In the genomic region with DNA sequence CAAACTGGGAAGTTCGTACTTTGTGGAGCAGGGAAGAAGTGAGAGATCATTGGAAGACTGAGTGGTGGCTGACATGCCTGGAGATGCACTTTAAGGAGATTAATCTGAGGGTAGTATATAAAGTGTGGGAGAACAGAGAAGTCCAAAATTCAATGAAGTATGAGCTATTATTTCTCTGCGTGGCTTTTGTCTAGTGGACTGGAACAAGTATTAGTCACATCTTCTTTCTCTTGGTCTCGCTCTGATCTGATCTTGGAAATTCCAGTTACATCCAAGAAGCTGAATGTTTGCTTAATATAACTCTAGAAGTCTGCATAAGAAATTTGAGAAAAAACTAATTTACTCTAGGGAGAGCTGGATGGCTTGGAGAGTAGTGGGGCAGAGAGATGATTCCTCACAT, we compare ENCODE assay signal across 26 cellular contexts.
DNase-seq lines count a peak whose midpoint lies in the region; ATAC-seq, FAIRE-seq and TF ChIP-seq lines count a peak whose summit lies in the region.
"Had no signal": no experiment of that assay in that cellular context is flagged by ENCODE, and none has a peak within 500 bp of the region (broad histone marks: within the 10 kb centered on the region; RNA-seq: fewer than 3 reads in every experiment).

No MANE protein-coding gene starts in this region.

- POLR2A ChIA-PET in SK-N-SH (lab: Yijun Ruan, JAX) (no interaction called here), H1 (lab: Charles Lee; ENCODE audit: partially characterized antibody) (no interaction called here)

- H3K4me2 ChIP-seq in SK-N-SH: peak overlapping the region; percentile 23; the same call in 1 of the 2 replicates
- no peak overlapping the region for H3K4me2 ChIP-seq in H1 (ENCODE audit: insufficient read depth in 1 of 2, low read depth in 2 of 2, low read length in 2 of 2)
- H3K4me2 ChIP-seq: BLaER1 treated with 17β-estradiol and CSF1 and Interleukin-3, amounts not matched to agents 10 nM and 100 nM; GM23338 had no signal

- H2AFZ ChIP-seq in SK-N-SH (ENCODE audit: low read depth) (peak overlapping the region; percentile 42; the same call in 1 of the 2 replicates), H1 (ENCODE audit: low read length) (no peak overlapping the region)
- H2AFZ ChIP-seq: GM23338 had no signal

- no peak overlapping the region for H4K91ac ChIP-seq in H1 (replicated peaks; ENCODE audit: insufficient read length, low read length)

- H4K20me1 ChIP-seq in SK-N-SH (ENCODE audit: insufficient read depth) (no peaks in the 10 kb centered on the region), H1 (replicated peaks in 1 of 2; ENCODE audit: control insufficient read depth in 1 of 2, insufficient read depth in 2 of 2, low read length in 2 of 2) (no peaks in the 10 kb centered on the region)
- H4K20me1 ChIP-seq: BLaER1 treated with 17β-estradiol and CSF1 and Interleukin-3, amounts not matched to agents 10 nM and 100 nM had no signal

- no peaks in the 10 kb centered on the region for H3K79me1 ChIP-seq in H1 (ENCODE audit: low read depth, low read length)

- H3K4me3 Mint-ChIP-seq in CD14-positive monocyte: no peak overlapping the region
- H3K4me3 Mint-ChIP-seq: B cell; CD4-positive, CD25-positive, alpha-beta regulatory T cell; CD8-positive, alpha-beta memory T cell; GM23338; HFFc6 had no signal

- H4K8ac ChIP-seq in H1 (ENCODE audit: extremely low read depth, insufficient read depth, low read length): no peak overlapping the region

- H3K27ac Mint-ChIP-seq in CD14-positive monocyte: no peak overlapping the region
- H3K27ac Mint-ChIP-seq: B cell; CD4-positive, CD25-positive, alpha-beta regulatory T cell; GM23338; HFFc6 had no signal

- no peak overlapping the region for H2BK5ac ChIP-seq in H1 (ENCODE audit: low read depth, low read length)

- H3K4me3 ChIP-seq in SK-N-SH (ENCODE audit: low read depth in 2 of 2, low read length in 1 of 2) (0 out of 4 replicates have a peak overlapping the region, but pooled peaks of 1 of the 2 experiments have one; percentile 5), H1 (ENCODE audit: extremely low read depth in 1 of 4, insufficient read depth in 2 of 4, low read depth in 3 of 4, low read length in 4 of 4) (no peak overlapping the region)
- H3K4me3 ChIP-seq: BLaER1 treated with 17β-estradiol and CSF1 and Interleukin-3, amounts not matched to agents 10 nM and 100 nM; GM12878; GM23338; K562 had no signal

- TF ChIP-seq RAD21 in SK-N-SH (IDR thresholded peaks at IDR 0.05; ENCODE audit: low read length) (no peak), H1 (IDR thresholded peaks at IDR 0.05 in 1 of 2, conservative IDR thresholded peaks at IDR 0.05 in 1 of 2; ENCODE audit: low read depth in 2 of 2, low read length in 2 of 2) (no peak)

- WGBS in SK-N-SH (ENCODE audit: low lambda C conversion rate): 6% methylated on average over 3 of the region's 3 CpGs
- 96% methylated on average over 2 of the region's 3 CpGs; no CpG with 5 or more reads in 1 of the 2 experiments for WGBS in H1 (ENCODE audit: extremely low coverage in 1 of 2, insufficient coverage in 1 of 2, insufficient read length in 1 of 2, insufficient replicate concordance in 2 of 2, low coverage in 1 of 2, low lambda C conversion rate in 2 of 2, missing lambda C conversion rate in 1 of 2), 2 experiments

- H3K4me1 ChIP-seq in SK-N-SH (ENCODE audit: control insufficient read depth in 1 of 2, insufficient read depth in 2 of 2, low read depth in 1 of 2, low read length in 1 of 2): no peaks in the 10 kb centered on the region
- H3K4me1 ChIP-seq in H1 (replicated peaks in 1 of 4; ENCODE audit: control insufficient read depth in 3 of 4, insufficient read depth in 4 of 4, low read length in 3 of 4): no peaks in the 10 kb centered on the region

- no peaks in the 10 kb centered on the region; the same call in 1 of the 2 replicates for H3K27me3 ChIP-seq in SK-N-SH (ENCODE audit: insufficient read depth)
- no peaks in the 10 kb centered on the region for H3K27me3 ChIP-seq in H1 (replicated peaks in 1 of 4; ENCODE audit: control insufficient read depth in 3 of 4, extremely low read depth in 1 of 4, insufficient read depth in 3 of 4, low read length in 3 of 4)
- H3K27me3 ChIP-seq: BLaER1 treated with 17β-estradiol and CSF1 and Interleukin-3, amounts not matched to agents 10 nM and 100 nM had no signal

- no peak overlapping the region for H2BK20ac ChIP-seq in H1 (ENCODE audit: low read length)

- no peak overlapping the region for H2BK12ac ChIP-seq in H1 (ENCODE audit: low read depth, low read length)

- H3K36me3 ChIP-seq in SK-N-SH (replicated peaks in 1 of 2; ENCODE audit: control insufficient read depth in 1 of 2, insufficient read depth in 2 of 2, low read length in 1 of 2) (no peaks in the 10 kb centered on the region), H1 (ENCODE audit: control insufficient read depth in 2 of 4, insufficient read depth in 4 of 4, low read length in 3 of 4) (no peaks in the 10 kb centered on the region)
- H3K36me3 ChIP-seq: BLaER1 treated with 17β-estradiol and CSF1 and Interleukin-3, amounts not matched to agents 10 nM and 100 nM had no signal

- no peak overlapping the region for H3K56ac ChIP-seq in H1 (replicated peaks; ENCODE audit: insufficient read length, low read depth, low read length)

- no peak overlapping the region for H2AK5ac ChIP-seq in H1 (ENCODE audit: low read depth, low read length)

- peaks cover 2 to 9% (median 6%) of the 10 kb centered on the region in 3 donors for H3K27me3 Mint-ChIP-seq in CD14-positive monocyte (ENCODE audit: low read depth in 3 of 3)
- H3K27me3 Mint-ChIP-seq: B cell; CD4-positive, CD25-positive, alpha-beta regulatory T cell had no signal

- no peak for TF ChIP-seq POLR2A in H1 (IDR thresholded peaks at IDR 0.05; ENCODE audit: control extremely low read depth in 1 of 2, low read depth in 2 of 2, low read length in 2 of 2)

- no peaks in the 10 kb centered on the region for H3K23me2 ChIP-seq in H1 (ENCODE audit: low read depth, low read length)

- no peaks in the 10 kb centered on the region for H3K36me3 Mint-ChIP-seq in CD14-positive monocyte
- H3K36me3 Mint-ChIP-seq: CD4-positive, CD25-positive, alpha-beta regulatory T cell; CD8-positive, alpha-beta memory T cell had no signal

- DNase-seq in SK-N-SH: no peak
- DNase-seq in H1 (ENCODE audit: low read depth in 1 of 2, low spot score in 2 of 2): no peak
- peak; percentile 71 for DNase-seq in kidney glomerular epithelial cell (lab: John Stamatoyannopoulos, UW)
- DNase-seq in renal cortical epithelial cell (ENCODE audit: low read depth): peak; percentile 51
- no peak for DNase-seq in effector CD4-positive, alpha-beta T cell
- DNase-seq in CD14-positive monocyte (ENCODE audit: low spot score): no peak
- DNase-seq: CD4-positive, CD25-positive, alpha-beta regulatory T cell; CD8-positive, alpha-beta memory T cell; COR-L47; DMS 273 treated with DMSO at 0.1 percent for 48 hours; DMS53; DND-41; EL; H7; HFFc6; IMR-90 had no signal

- H3K4me1 Mint-ChIP-seq in CD14-positive monocyte: no peaks in the 10 kb centered on the region
- H3K4me1 Mint-ChIP-seq: B cell; CD4-positive, CD25-positive, alpha-beta regulatory T cell; CD8-positive, alpha-beta memory T cell; GM23338 had no signal

- peaks cover 0 to 3% (median 0%) of the 10 kb centered on the region in 7 donors for H3K9me3 Mint-ChIP-seq in CD14-positive monocyte
- H3K9me3 Mint-ChIP-seq: HFFc6 had no signal

- intact Hi-C loops in CD14-positive monocyte (cut with micrococcal nuclease): no loop called here

- no peak overlapping the region for H3K23ac ChIP-seq in H1 (ENCODE audit: insufficient read length)

- no peak overlapping the region for H3K14ac ChIP-seq in H1 (ENCODE audit: insufficient read length)

- no peaks in the 10 kb centered on the region for H3K79me2 ChIP-seq in SK-N-SH (ENCODE audit: insufficient read depth)
- H3K79me2 ChIP-seq in H1 (ENCODE audit: control insufficient read depth in 1 of 2, insufficient read depth in 2 of 2, low read length in 2 of 2): no peaks in the 10 kb centered on the region

- H3K9ac ChIP-seq in SK-N-SH (no peak overlapping the region), H1 (replicated peaks in 1 of 4; ENCODE audit: extremely low read depth in 1 of 4, low read depth in 3 of 4, low read length in 3 of 4) (no peak overlapping the region)
- H3K9ac ChIP-seq: BLaER1 treated with 17β-estradiol and CSF1 and Interleukin-3, amounts not matched to agents 10 nM and 100 nM had no signal

- no peak for TF ChIP-seq CTCF in SK-N-SH (IDR thresholded peaks at IDR 0.05)
- TF ChIP-seq CTCF in H1 (IDR thresholded peaks at IDR 0.05; ENCODE audit: control extremely low read depth in 1 of 3, insufficient read depth in 1 of 3, low read depth in 1 of 3, low read length in 3 of 3): no peak
- TF ChIP-seq CTCF in CD14-positive monocyte (IDR thresholded peaks at IDR 0.05): no peak

- CTCF ChIA-PET in SK-N-SH (lab: Yijun Ruan, JAX) (interaction anchor here (0.6 kb wide), 1 partner anchor 12 kb away, joined by 3 read pairs; no protein-coding TSS in a partner anchor), H1 (lab: Charles Lee; ENCODE audit: partially characterized antibody) (no interaction called here)

- TF ChIP-seq EP300 in SK-N-SH (IDR thresholded peaks at IDR 0.05; ENCODE audit: borderline replicate concordance in 1 of 2, low read depth in 1 of 2, low read length in 1 of 2) (no peak), H1 (IDR thresholded peaks at IDR 0.05; ENCODE audit: borderline replicate concordance in 1 of 2, low read depth in 2 of 2, low read length in 2 of 2) (no peak)

- H4K5ac ChIP-seq in H1 (ENCODE audit: insufficient read length, low read depth, low read length): no peak overlapping the region

- ATAC-seq in SK-N-SH treated with all-trans-retinoic acid at 6 μM for 48 hours: no peak
- no peak for ATAC-seq in HG02763 (IDR thresholded peaks at IDR 0.05; ENCODE audit: unreplicated experiment)
- ATAC-seq: GM12878, GM23338, HCT116, K562 had no signal

- no peak overlapping the region for H2BK15ac ChIP-seq in H1 (ENCODE audit: low read length)

- H3K27ac ChIP-seq in SK-N-SH (ENCODE audit: low read depth in 2 of 2, low read length in 1 of 2) (peak overlapping the region in 1 of 2 experiments; percentile 60; a peak in 2 of 4 replicates), H1 (ENCODE audit: low read depth, low read length) (no peak overlapping the region)
- H3K27ac ChIP-seq: 22Rv1; BLaER1 treated with 17β-estradiol and CSF1 and Interleukin-3, amounts not matched to agents 10 nM and 100 nM; HL-60 had no signal

- H3F3A ChIP-seq in SK-N-SH (replicated peaks; ENCODE audit: insufficient read depth): no peaks in the 10 kb centered on the region

- H3K4ac ChIP-seq in H1 (replicated peaks; ENCODE audit: insufficient read length, low read depth, low read length): no peak overlapping the region

- no peak overlapping the region for H3K18ac ChIP-seq in H1 (ENCODE audit: extremely low read depth, low read length)

- no peaks in the 10 kb centered on the region for H3K9me2 ChIP-seq in SK-N-SH

- H2BK120ac ChIP-seq in H1 (replicated peaks; ENCODE audit: low read depth, low read length): no peak overlapping the region

- H3K9me3 ChIP-seq in SK-N-SH (no peaks in the 10 kb centered on the region), H1 (ENCODE audit: insufficient read depth in 2 of 2, low read depth in 1 of 2, low read length in 1 of 2) (no peaks in the 10 kb centered on the region)

- peak; percentile 32 for FAIRE-seq in H1 (lab: Jason Lieb, UNC)
- FAIRE-seq: GM12878, K562 had no signal

TF ChIP-seq in SK-N-SH treated with all-trans-retinoic acid at 6 μM for 48 hours, 23 proteins besides CTCF, POLR2A, EP300 and RAD21 (continues in another document):
- no peak for TF ChIP-seq ZC3H10 (CRISPR knock-in tag; IDR thresholded peaks at IDR 0.05)

TF ChIP-seq in H1, 55 proteins besides CTCF, POLR2A, EP300 and RAD21:
- TF ChIP-seq SP2 (IDR thresholded peaks at IDR 0.05; ENCODE audit: low read length): no peak

Comparison
In these comparisons a context has a peak if more than half of its experiments do, and no peak if none do; other contexts are left out.
1. DNase-seq: peak in kidney glomerular epithelial cell (single experiment) and renal cortical epithelial cell (single experiment); none in SK-N-SH (single experiment), H1 (0 of 2), effector CD4-positive, alpha-beta T cell (single experiment) and CD14-positive monocyte (single experiment).